In the genomic region with DNA sequence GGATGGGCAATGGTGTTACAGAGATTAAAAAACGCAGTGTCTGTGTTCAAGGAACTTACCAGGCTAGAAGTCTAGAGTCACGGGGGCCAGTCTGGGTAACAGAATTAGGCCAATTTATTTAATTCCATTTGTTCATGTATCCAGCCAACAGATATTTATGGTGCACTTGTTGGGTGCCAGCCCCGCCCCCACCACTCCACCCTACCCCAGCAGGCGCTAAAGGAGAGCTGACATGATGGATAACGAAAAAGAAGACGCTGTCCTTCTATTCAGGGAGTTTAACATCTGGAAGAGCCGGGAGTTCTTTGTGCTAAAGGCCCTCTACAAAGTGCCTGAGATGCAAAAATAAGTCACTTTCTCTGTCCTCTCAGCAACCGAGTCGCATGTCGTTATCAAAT, we compare ENCODE assay signal across 1 cellular context.
TF ChIP-seq lines count a peak whose summit lies in the region.

No MANE protein-coding gene starts in this region.

TF ChIP-seq in GM12878, 131 proteins besides CTCF, POLR2A, EP300 and RAD21 (continued from another document):
- TF ChIP-seq, protein P1, sequence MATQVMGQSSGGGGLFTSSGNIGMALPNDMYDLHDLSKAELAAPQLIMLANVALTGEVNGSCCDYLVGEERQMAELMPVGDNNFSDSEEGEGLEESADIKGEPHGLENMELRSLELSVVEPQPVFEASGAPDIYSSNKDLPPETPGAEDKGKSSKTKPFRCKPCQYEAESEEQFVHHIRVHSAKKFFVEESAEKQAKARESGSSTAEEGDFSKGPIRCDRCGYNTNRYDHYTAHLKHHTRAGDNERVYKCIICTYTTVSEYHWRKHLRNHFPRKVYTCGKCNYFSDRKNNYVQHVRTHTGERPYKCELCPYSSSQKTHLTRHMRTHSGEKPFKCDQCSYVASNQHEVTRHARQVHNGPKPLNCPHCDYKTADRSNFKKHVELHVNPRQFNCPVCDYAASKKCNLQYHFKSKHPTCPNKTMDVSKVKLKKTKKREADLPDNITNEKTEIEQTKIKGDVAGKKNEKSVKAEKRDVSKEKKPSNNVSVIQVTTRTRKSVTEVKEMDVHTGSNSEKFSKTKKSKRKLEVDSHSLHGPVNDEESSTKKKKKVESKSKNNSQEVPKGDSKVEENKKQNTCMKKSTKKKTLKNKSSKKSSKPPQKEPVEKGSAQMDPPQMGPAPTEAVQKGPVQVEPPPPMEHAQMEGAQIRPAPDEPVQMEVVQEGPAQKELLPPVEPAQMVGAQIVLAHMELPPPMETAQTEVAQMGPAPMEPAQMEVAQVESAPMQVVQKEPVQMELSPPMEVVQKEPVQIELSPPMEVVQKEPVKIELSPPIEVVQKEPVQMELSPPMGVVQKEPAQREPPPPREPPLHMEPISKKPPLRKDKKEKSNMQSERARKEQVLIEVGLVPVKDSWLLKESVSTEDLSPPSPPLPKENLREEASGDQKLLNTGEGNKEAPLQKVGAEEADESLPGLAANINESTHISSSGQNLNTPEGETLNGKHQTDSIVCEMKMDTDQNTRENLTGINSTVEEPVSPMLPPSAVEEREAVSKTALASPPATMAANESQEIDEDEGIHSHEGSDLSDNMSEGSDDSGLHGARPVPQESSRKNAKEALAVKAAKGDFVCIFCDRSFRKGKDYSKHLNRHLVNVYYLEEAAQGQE (IDR thresholded peaks at IDR 0.05; ENCODE audit: low read depth, low read length) = no peak
- TF ChIP-seq, protein P2, sequence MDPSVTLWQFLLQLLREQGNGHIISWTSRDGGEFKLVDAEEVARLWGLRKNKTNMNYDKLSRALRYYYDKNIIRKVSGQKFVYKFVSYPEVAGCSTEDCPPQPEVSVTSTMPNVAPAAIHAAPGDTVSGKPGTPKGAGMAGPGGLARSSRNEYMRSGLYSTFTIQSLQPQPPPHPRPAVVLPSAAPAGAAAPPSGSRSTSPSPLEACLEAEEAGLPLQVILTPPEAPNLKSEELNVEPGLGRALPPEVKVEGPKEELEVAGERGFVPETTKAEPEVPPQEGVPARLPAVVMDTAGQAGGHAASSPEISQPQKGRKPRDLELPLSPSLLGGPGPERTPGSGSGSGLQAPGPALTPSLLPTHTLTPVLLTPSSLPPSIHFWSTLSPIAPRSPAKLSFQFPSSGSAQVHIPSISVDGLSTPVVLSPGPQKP (IDR thresholded peaks at IDR 0.05; ENCODE audit: low read depth, low read length) = no peak
